In the genomic region with DNA sequence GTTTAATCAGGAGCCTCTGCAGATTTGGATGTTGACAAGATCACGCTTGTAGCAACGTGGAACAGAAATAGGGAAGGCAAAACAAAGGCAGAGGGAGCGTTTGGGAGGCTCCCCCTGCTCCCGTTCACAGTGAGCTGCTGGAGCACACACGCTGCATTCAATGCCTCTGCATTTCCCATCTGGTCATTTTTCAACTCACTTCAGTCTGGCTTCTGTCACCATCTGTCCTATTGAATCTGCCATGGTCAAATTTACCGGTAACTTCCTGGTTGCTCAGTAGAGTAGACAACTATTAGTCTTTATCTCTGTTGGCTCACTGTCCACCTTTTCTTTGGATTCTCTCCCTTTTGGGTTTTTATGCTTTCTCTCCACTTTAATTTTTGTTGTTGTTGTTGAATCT, we compare ENCODE assay signal across 20 cellular contexts.
"Had no signal": no experiment of that assay in that cellular context is flagged by ENCODE, and none has a peak within 500 bp of the region (broad histone marks: within the 10 kb centered on the region; RNA-seq: fewer than 3 reads in every experiment).

No MANE protein-coding gene starts in this region.

- H3K36me3 Mint-ChIP-seq: WTC11 had no signal

- H3K27ac ChIP-seq: gastrocnemius medialis, heart left ventricle, prostate gland, right atrium auricular region, tibial artery had no signal

- H3K4me3 Mint-ChIP-seq: activated CD8-positive, alpha-beta T cell treated with anti-CD3 and anti-CD28 coated beads, Interleukin-2, amount 10 ng/mL, durations not matched to agents 7 days and 5 days; activated T-cell treated with anti-CD3 and anti-CD28 coated beads, Interleukin-2, amount 50 U/mL, for 24 hours; central memory CD8-positive, alpha-beta T cell; T-helper 2 cell treated with Interferon-gamma antibody and Interleukin-4, amounts not matched to agents 5 μg/mL and 100 μg/mL, for 36 hours; WTC11 had no signal

- H3K27me3 ChIP-seq: gastrocnemius medialis, heart left ventricle, right atrium auricular region, tibial artery had no signal

- H3K4me1 ChIP-seq: gastrocnemius medialis, heart left ventricle, prostate gland, right atrium auricular region, tibial artery had no signal

- H3K9me3 ChIP-seq: gastrocnemius medialis, heart left ventricle, prostate gland, right atrium auricular region, tibial artery had no signal

- H3K9me3 Mint-ChIP-seq: activated T-cell treated with anti-CD3 and anti-CD28 coated beads, Interleukin-2, amount 50 U/mL, for 24 hours; activated T-helper 2 cell treated with anti-CD3 and anti-CD28 coated beads, Interferon-gamma antibody, Interleukin-2, Interleukin-4, amounts not matched to agents 10 μg/mL and 5 μg/mL and 100 μg/mL, durations not matched to agents 14 hours and 24 hours and 36 hours; T-helper 2 cell treated with Interferon-gamma antibody and Interleukin-4, amounts not matched to agents 5 μg/mL and 100 μg/mL, for 36 hours; WTC11 had no signal

- DNase-seq: activated CD4-positive, alpha-beta T cell treated with anti-CD3 and anti-CD28 coated beads for 4 hours; activated CD8-positive, alpha-beta T cell treated with anti-CD3 and anti-CD28 coated beads, Interleukin-2, amount 10 ng/mL, durations not matched to agents 7 days and 5 days; activated naive CD4-positive, alpha-beta T cell treated with Interleukin-2 at 50 U/mL for 16 hours; activated T-cell treated with anti-CD3 and anti-CD28 coated beads, Interleukin-2, amount 50 U/mL, for 24 hours; aorta; cortex of kidney; effector CD4-positive, alpha-beta T cell; gastrocnemius medialis; heart left ventricle; kidney glomerular epithelial cell; left ventricle myocardium superior; stimulated activated naive CD8-positive, alpha-beta T cell treated with anti-CD3 and anti-CD28 coated beads, Interleukin-15, Interleukin-2, amounts not matched to agents 100 U/mL and 50 U/mL, for 24 hours; substantia nigra; tibial artery had no signal

- H3K4me1 Mint-ChIP-seq: central memory CD8-positive, alpha-beta T cell had no signal

- ATAC-seq: activated CD8-positive, alpha-beta T cell treated with anti-CD3 and anti-CD28 coated beads, Interleukin-2, amount 10 ng/mL, durations not matched to agents 7 days and 5 days; gastrocnemius medialis; heart left ventricle; left ventricle myocardium superior; stimulated activated naive CD8-positive, alpha-beta T cell treated with anti-CD3 and anti-CD28 coated beads, Interleukin-15, Interleukin-2, amounts not matched to agents 100 U/mL and 50 U/mL, for 24 hours; WTC11 had no signal

- H3K27ac Mint-ChIP-seq: activated CD8-positive, alpha-beta T cell treated with anti-CD3 and anti-CD28 coated beads, Interleukin-2, amount 10 ng/mL, durations not matched to agents 7 days and 5 days; activated T-cell treated with anti-CD3 and anti-CD28 coated beads, Interleukin-2, amount 50 U/mL, for 24 hours; activated T-helper 2 cell treated with anti-CD3 and anti-CD28 coated beads, Interferon-gamma antibody, Interleukin-2, Interleukin-4, amounts not matched to agents 10 μg/mL and 5 μg/mL and 100 μg/mL, durations not matched to agents 14 hours and 24 hours and 36 hours; T-helper 2 cell treated with Interferon-gamma antibody and Interleukin-4, amounts not matched to agents 5 μg/mL and 100 μg/mL, for 36 hours; WTC11 had no signal
